In the genomic region with DNA sequence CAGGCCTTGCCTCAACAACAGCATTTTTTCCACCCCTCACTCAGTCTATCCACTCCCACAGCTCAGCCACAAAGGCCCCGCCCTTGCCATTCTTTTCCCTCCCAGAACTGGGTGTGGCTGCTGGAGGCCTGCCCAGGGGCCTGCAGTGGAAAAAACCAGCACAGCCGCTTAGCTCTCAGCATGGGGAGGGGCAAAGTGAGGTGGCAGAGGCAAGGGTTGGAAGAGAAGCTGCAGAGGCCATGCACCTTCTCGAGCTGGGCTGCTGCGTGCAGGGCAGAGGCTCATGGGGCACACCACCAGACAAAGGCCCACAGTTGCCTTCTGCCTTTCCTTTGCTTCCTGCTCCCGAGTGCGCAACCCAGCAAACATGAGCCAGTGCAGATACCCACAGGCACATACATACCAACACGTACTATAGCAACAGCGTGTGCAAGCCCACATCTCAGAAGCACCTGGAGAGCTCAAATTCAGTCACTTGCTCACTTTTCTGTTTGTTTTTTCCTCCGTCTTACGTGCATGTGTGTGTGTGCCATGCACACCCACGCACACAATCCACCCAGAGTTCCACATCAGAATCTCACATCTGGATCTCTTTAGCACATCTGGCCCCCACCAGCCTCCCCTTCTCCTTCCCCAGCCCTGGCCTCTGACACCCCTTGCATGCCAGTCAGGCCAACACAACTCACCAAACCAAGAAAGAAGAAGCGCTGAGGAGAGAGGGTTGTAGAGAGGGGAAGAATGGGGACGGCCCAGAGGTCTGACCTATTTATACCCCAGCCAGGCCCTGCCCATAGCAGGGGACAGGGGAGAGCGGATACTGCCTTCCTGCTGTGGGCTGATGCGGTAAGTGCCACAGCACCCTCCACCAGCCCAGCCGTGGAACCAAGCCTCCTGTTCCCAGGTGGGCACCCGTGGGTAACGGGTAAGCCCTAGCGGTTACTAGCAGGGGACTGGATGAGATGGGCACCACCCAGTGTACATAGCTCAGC, we compare ENCODE assay signal across 8 cellular contexts.
DNase-seq lines count a peak whose midpoint lies in the region; ATAC-seq and TF ChIP-seq lines count a peak whose summit lies in the region.

A gene (minus strand): TSS at position 740 of the 989 bp plus-strand sequence. CDS start 1,012 bp downstream, outside the sequence.

- H3K4me1 ChIP-seq in OCI-LY3 (ENCODE audit: low read length): peaks cover 37% of the 10 kb centered on the region
- H3K4me1 ChIP-seq in mucosa of rectum (ENCODE audit: control insufficient read depth in 2 of 2, insufficient read depth in 2 of 2, low read length in 2 of 2): peaks cover 37 to 46% of the 10 kb centered on the region in 2 donors

- DNase-seq in GM13977 (ENCODE audit: low spot score) (peak; percentile 74), HUDEP-2 (lab: John Stamatoyannopoulos, UW; ENCODE audit: unreplicated experiment in 76 of 76) (peak in 75 of 76 experiments; percentile 66 to 99 (median 96)), epithelial cell of esophagus (ENCODE audit: low read depth) (peak; percentile 94)
- DNase-seq in activated CD8-positive, alpha-beta memory T cell treated with anti-CD3 and anti-CD28 coated beads, Interleukin-2, amount 50 U/mL, for 24 hours (ENCODE audit: extremely low read depth): peak; percentile 86
- peak; percentile 85 for DNase-seq in stimulated activated CD8-positive, alpha-beta memory T cell treated with anti-CD3 and anti-CD28 coated beads, Interleukin-4, amount 100 ng/mL, for 24 hours (ENCODE audit: low read depth)

- H3K79me2 ChIP-seq in OCI-LY3 (ENCODE audit: low read length): no peaks in the 10 kb centered on the region

- H2AFZ ChIP-seq in OCI-LY3 (ENCODE audit: low read depth, low read length): peak within 1 kb of the TSS; percentile 17

- H3K27me3 ChIP-seq in OCI-LY3 (ENCODE audit: low read depth, low read length) (no peaks in the 10 kb centered on the region), mucosa of rectum (ENCODE audit: control insufficient read depth in 2 of 2, insufficient read depth in 2 of 2, low read length in 2 of 2) (no peaks in the 10 kb centered on the region)

- no peak for ATAC-seq in GM19455 (IDR thresholded peaks at IDR 0.05; ENCODE audit: unreplicated experiment)

- H3K4me3 ChIP-seq in OCI-LY3 (ENCODE audit: low read length) (peak within 1 kb of the TSS; percentile 72), epithelial cell of esophagus (ENCODE audit: low read length) (no peak within 1 kb of the TSS), mucosa of rectum (ENCODE audit: low read length in 2 of 2) (peak within 1 kb of the TSS; percentile 75 to 81)

- in situ Hi-C loops in GM13977 (cut with MboI; ENCODE audit: low pct_unique_long_range_greater_than_20kb, low sequenced_read_pairs, unreplicated experiment): no loop called here

- TF ChIP-seq CTCF in GM13977 (IDR thresholded peaks at IDR 0.05; ENCODE audit: extremely low read depth, insufficient read depth, missing control alignments) (no peak), OCI-LY3 (IDR thresholded peaks at IDR 0.05; ENCODE audit: low read depth, low read length) (no peak), epithelial cell of esophagus (IDR thresholded peaks at IDR 0.05; ENCODE audit: insufficient read depth, low read depth, low read length, missing control alignments) (no peak)

- peaks cover 14% of the 10 kb centered on the region for H3K36me3 ChIP-seq in OCI-LY3 (replicated peaks; ENCODE audit: low read depth, low read length)
- peaks cover 0 to 4% of the 10 kb centered on the region in 2 donors for H3K36me3 ChIP-seq in mucosa of rectum (ENCODE audit: control insufficient read depth in 2 of 2, insufficient read depth in 2 of 2, low read length in 2 of 2)

- H3K27ac ChIP-seq in OCI-LY3 (ENCODE audit: low read length) (peak within 1 kb of the TSS; percentile 74), mucosa of rectum (ENCODE audit: low read depth in 2 of 2, low read length in 2 of 2) (peak within 1 kb of the TSS; percentile 90 to 95)

- H3K9ac ChIP-seq in OCI-LY3 (ENCODE audit: low read length): peak within 1 kb of the TSS; percentile 84
- peak within 1 kb of the TSS; percentile 76 to 86 for H3K9ac ChIP-seq in mucosa of rectum (ENCODE audit: low read depth in 1 of 2, low read length in 2 of 2)

- H3K9me3 ChIP-seq in OCI-LY3 (ENCODE audit: insufficient read depth, low read length) (no peaks in the 10 kb centered on the region), mucosa of rectum (ENCODE audit: control insufficient read depth in 2 of 2, low read length in 2 of 2) (no peaks in the 10 kb centered on the region)

- no peaks in the 10 kb centered on the region for H4K20me1 ChIP-seq in OCI-LY3 (ENCODE audit: insufficient read depth, low read length)

- H3K4me2 ChIP-seq in OCI-LY3 (ENCODE audit: low read length): peak within 1 kb of the TSS; percentile 83
